Comparison of ENCODE assay signal across 9 cellular contexts in genomic region chr20:13261460-13262301, GRCh38. TPM values are rescaled to one million over a fixed set of nuclear protein-coding genes. Genes with fewer than 3 reads are reported as not detected.
DNase-seq lines count a peak whose midpoint lies in the region; ATAC-seq and TF ChIP-seq lines count a peak whose summit lies in the region.
"Had no signal": no experiment of that assay in that cellular context is flagged by ENCODE, and none has a peak within 500 bp of the region (broad histone marks: within the 10 kb centered on the region; RNA-seq: fewer than 3 reads in every experiment).

No MANE protein-coding gene starts in this region.

- CTCF ChIA-PET in A673 (lab: Charles Lee) = no interaction called here

- H3K9me3 ChIP-seq in A673 (ENCODE audit: low read depth, low read length, poor library complexity, severe bottlenecking) = no peaks in the 10 kb centered on the region
- H3K9me3 ChIP-seq: neutrophil had no signal

- POLR2A ChIA-PET in A673 (lab: Charles Lee; ENCODE audit: low non-redundant PET) = no interaction called here

- H3K4me3 ChIP-seq in A673 (ENCODE audit: low read depth, low read length, poor library complexity, severe bottlenecking) (no peak overlapping the region), fibroblast of pulmonary artery (replicated peaks; ENCODE audit: low read depth, low read length) (no peak overlapping the region)

- no peak overlapping the region for H3K27ac Mint-ChIP-seq in progenitor cell of endocrine pancreas

- in situ Hi-C loops in GM13977 (cut with MboI; ENCODE audit: low pct_unique_long_range_greater_than_20kb, low sequenced_read_pairs, unreplicated experiment) = no loop called here

- H3K27me3 Mint-ChIP-seq in progenitor cell of endocrine pancreas = no peaks in the 10 kb centered on the region

- peak; percentile 60 for DNase-seq in A673 (ENCODE audit: low spot score)
- DNase-seq in GM13977 (ENCODE audit: low spot score) = peak; percentile 55
- DNase-seq in NCI-H748 treated with DMSO at 0.1 percent for 48 hours (lab: John Stamatoyannopoulos, UW) = peak; percentile 67
- peak; percentile 60 for DNase-seq in activated T-cell treated with anti-CD3 and anti-CD28 coated beads for 24 hours (ENCODE audit: low read depth)
- peak; percentile 52 for DNase-seq in fibroblast of pulmonary artery (ENCODE audit: low read depth)
- DNase-seq in progenitor cell of endocrine pancreas (ENCODE audit: low spot score, unreplicated experiment) = peak; percentile 26
- no peak for DNase-seq in GF-D8 (lab: John Stamatoyannopoulos, UW)

- H3K36me3 ChIP-seq in A673 (ENCODE audit: insufficient read depth, low read length, poor library complexity, severe bottlenecking) = no peaks in the 10 kb centered on the region
- H3K36me3 ChIP-seq: neutrophil had no signal

- TF ChIP-seq CTCF in A673 (conservative IDR thresholded peaks at IDR 0.05; ENCODE audit: low read depth, low read length) = peak; percentile 75
- TF ChIP-seq CTCF in GM13977 (IDR thresholded peaks at IDR 0.05; ENCODE audit: extremely low read depth, insufficient read depth, missing control alignments) = peak; percentile 75
- peak; percentile 80 for TF ChIP-seq CTCF in fibroblast of pulmonary artery (IDR thresholded peaks at IDR 0.05; ENCODE audit: low read length, missing control alignments)
- peak; percentile 84 for TF ChIP-seq CTCF in progenitor cell of endocrine pancreas (IDR thresholded peaks at IDR 0.05; ENCODE audit: unreplicated experiment)

- BruUV-seq in A673 (replicated peaks; lab: Mats Ljungman, UMichigan) = no TSS peak

- peak; percentile 66 for ATAC-seq in HG02981 (IDR thresholded peaks at IDR 0.05; ENCODE audit: unreplicated experiment)

- H3K4me3 Mint-ChIP-seq in progenitor cell of endocrine pancreas (ENCODE audit: low read depth) = no peak overlapping the region

- H3K4me1 ChIP-seq in A673 (ENCODE audit: insufficient read depth, low read length, poor library complexity, severe bottlenecking) = no peaks in the 10 kb centered on the region

- H3K9me3 Mint-ChIP-seq in progenitor cell of endocrine pancreas (ENCODE audit: low read depth) = no peaks in the 10 kb centered on the region

- intact Hi-C loops in A673 (cut with micrococcal nuclease; ENCODE audit: unreplicated experiment) = loop anchor here (1.0 to 5.0 kb wide), 2 partner anchors 142 to 289 kb away; no protein-coding TSS in a partner anchor

- no peaks in the 10 kb centered on the region for H3K36me3 Mint-ChIP-seq in progenitor cell of endocrine pancreas (ENCODE audit: insufficient read depth)

- H3K4me1 Mint-ChIP-seq in progenitor cell of endocrine pancreas (ENCODE audit: low read depth) = peaks cover 15% of the 10 kb centered on the region

- H3K27ac ChIP-seq in A673 (ENCODE audit: low read depth, low read length, poor library complexity, severe bottlenecking) = no peak overlapping the region
- H3K27ac ChIP-seq: neutrophil had no signal

- no peaks in the 10 kb centered on the region for H3K27me3 ChIP-seq in A673 (replicated peaks; ENCODE audit: insufficient read depth, low read depth, low read length, poor library complexity)
- H3K27me3 ChIP-seq: neutrophil had no signal

RNA-seq across cellular contexts. Expression of gene ISM1, which starts 40.6 kb away (rescaled TPM):
- 0.11 TPM in 1 of 2 replicates, not detected in the other for total RNA-seq in A673 (2021)
- total RNA-seq in progenitor cell of endocrine pancreas = 0.36 and 0.73 TPM in 2 replicates
